Comparison of ENCODE assay signal across 8 cellular contexts in the genomic region with DNA sequence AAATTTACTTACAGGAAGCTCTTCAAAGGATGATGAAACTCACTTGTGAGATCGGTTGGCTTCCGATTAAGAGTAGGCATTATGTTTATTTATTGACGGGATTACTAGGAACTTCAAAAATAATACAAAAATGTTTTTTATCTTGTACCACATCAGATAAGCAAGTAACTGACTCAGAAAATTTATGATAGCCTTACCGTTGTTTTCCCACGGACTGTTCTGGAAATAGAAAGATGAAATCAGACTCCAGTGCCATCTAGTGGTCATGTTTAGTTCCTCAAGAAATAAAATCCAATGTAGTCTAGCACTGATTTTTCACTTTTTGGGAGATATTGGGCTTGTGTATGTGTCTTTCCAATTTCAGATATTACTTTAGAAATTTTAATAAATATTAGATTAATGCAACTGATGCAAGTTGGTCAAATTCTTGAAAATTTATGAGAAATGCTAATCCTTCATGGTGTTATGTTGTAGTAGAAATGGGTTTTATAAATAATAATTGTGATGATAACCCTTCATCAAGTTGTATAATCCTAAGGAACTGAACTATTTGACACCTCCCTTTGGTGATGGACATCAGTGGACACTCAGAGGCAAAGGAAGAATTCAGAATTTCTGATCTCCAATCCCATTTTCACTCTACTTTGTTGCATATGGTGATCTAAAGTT.
DNase-seq lines count a peak whose midpoint lies in the region; ATAC-seq and TF ChIP-seq lines count a peak whose summit lies in the region.

No MANE protein-coding gene starts in this region.

- peaks cover 2% of the 10 kb centered on the region for H3K27me3 Mint-ChIP-seq in activated T-cell treated with anti-CD3 and anti-CD28 coated beads, Interleukin-2, amount 50 U/mL, for 4 hours (ENCODE audit: low read depth)
- H3K27me3 Mint-ChIP-seq in progenitor cell of endocrine pancreas: peaks cover 2% of the 10 kb centered on the region

- no peak for DNase-seq in activated T-cell treated with anti-CD3 and anti-CD28 coated beads, Interleukin-2, amount 50 U/mL, for 4 hours
- DNase-seq in activated T-cell treated with anti-CD3 and anti-CD28 coated beads, Interleukin-2, amount 50 U/mL, for 48 hours: no peak
- peak; percentile 10 for DNase-seq in NCI-H1048 (lab: John Stamatoyannopoulos, UW)
- peak; percentile 56 for DNase-seq in foreskin melanocyte
- DNase-seq in progenitor cell of endocrine pancreas (ENCODE audit: low spot score, unreplicated experiment): no peak
- DNase-seq in activated effector memory CD4-positive, alpha-beta T cell treated with Interleukin-2 at 50 U/mL for 16 hours: no peak

- ATAC-seq in activated T-cell treated with anti-CD3 and anti-CD28 coated beads, Interleukin-2, amount 50 U/mL, for 4 hours: peak in 1 of 2 donors; percentile 32
- ATAC-seq in HG03460 (IDR thresholded peaks at IDR 0.05; ENCODE audit: unreplicated experiment): no peak

- H3K4me1 Mint-ChIP-seq in activated T-cell treated with anti-CD3 and anti-CD28 coated beads, Interleukin-2, amount 50 U/mL, for 4 hours (ENCODE audit: low read depth): peaks cover 19% of the 10 kb centered on the region
- H3K4me1 Mint-ChIP-seq in progenitor cell of endocrine pancreas (ENCODE audit: low read depth): no peaks in the 10 kb centered on the region

- TF ChIP-seq CTCF in WI38 (IDR thresholded peaks at IDR 0.05; ENCODE audit: low read depth, low read length): 0 out of 2 replicates have a peak, but pooled peaks have one; percentile 37
- peak; percentile 82 for TF ChIP-seq CTCF in progenitor cell of endocrine pancreas (IDR thresholded peaks at IDR 0.05; ENCODE audit: unreplicated experiment)

- H3K4me3 Mint-ChIP-seq in activated T-cell treated with anti-CD3 and anti-CD28 coated beads, Interleukin-2, amount 50 U/mL, for 4 hours: peak overlapping the region; percentile 29
- no peak overlapping the region for H3K4me3 Mint-ChIP-seq in progenitor cell of endocrine pancreas (ENCODE audit: low read depth)

- H3K36me3 Mint-ChIP-seq in activated T-cell treated with anti-CD3 and anti-CD28 coated beads, Interleukin-2, amount 50 U/mL, for 4 hours (ENCODE audit: insufficient read depth): no peaks in the 10 kb centered on the region
- no peaks in the 10 kb centered on the region for H3K36me3 Mint-ChIP-seq in progenitor cell of endocrine pancreas (ENCODE audit: insufficient read depth)

- no peak overlapping the region for H3K27ac Mint-ChIP-seq in progenitor cell of endocrine pancreas

- H3K9me3 Mint-ChIP-seq in activated T-cell treated with anti-CD3 and anti-CD28 coated beads, Interleukin-2, amount 50 U/mL, for 4 hours: no peaks in the 10 kb centered on the region
- no peaks in the 10 kb centered on the region for H3K9me3 Mint-ChIP-seq in progenitor cell of endocrine pancreas (ENCODE audit: low read depth)

- H3K4me3 ChIP-seq in WI38 (ENCODE audit: low read depth, low read length): no peak overlapping the region

Comparison
In these comparisons a context has a peak if more than half of its experiments do, and no peak if none do; other contexts are left out.
1. DNase-seq: peak in NCI-H1048 (single experiment) and foreskin melanocyte (single experiment); none in activated T-cell treated with anti-CD3 and anti-CD28 coated beads, Interleukin-2, amount 50 U/mL, for 4 hours (single experiment), activated T-cell treated with anti-CD3 and anti-CD28 coated beads, Interleukin-2, amount 50 U/mL, for 48 hours (0 of 2), progenitor cell of endocrine pancreas (single experiment) and activated effector memory CD4-positive, alpha-beta T cell treated with Interleukin-2 at 50 U/mL for 16 hours (single experiment).